In genomic region chr5:159510282-159510681, GRCh38 we compare ENCODE assay signal across 10 cellular contexts.
A peak's percentile ranks its signal among the peaks of the same experiment; 100 is the strongest.
DNase-seq lines count a peak whose midpoint lies in the region; ATAC-seq and TF ChIP-seq lines count a peak whose summit lies in the region.
"Had no signal": no experiment of that assay in that cellular context is flagged by ENCODE, and none has a peak within 500 bp of the region (broad histone marks: within the 10 kb centered on the region; RNA-seq: fewer than 3 reads in every experiment).

No MANE protein-coding gene starts in this region.

- DNase-seq in GM04503 (ENCODE audit: low read depth) (peak; percentile 71), amniotic epithelial cell (ENCODE audit: low read depth) (peak; percentile 73), right atrium auricular region (ENCODE audit: low spot score) (peak; percentile 76), retina (peak; percentile 70), OCI-LY7 (ENCODE audit: low spot score) (no peak), activated T-cell treated with anti-CD3 and anti-CD28 coated beads for 4 hours (no peak), putamen (ENCODE audit: low spot score) (no peak)
- DNase-seq: activated CD4-positive, alpha-beta T cell treated with anti-CD3 and anti-CD28 coated beads for 1 hour; NCI-H187 had no signal

- no peak overlapping the region for H3K4me3 ChIP-seq in right atrium auricular region
- no peak overlapping the region for H3K4me3 ChIP-seq in OCI-LY7 (ENCODE audit: low read depth, low read length, poor library complexity, severe bottlenecking)

- H2AFZ ChIP-seq in OCI-LY7 (ENCODE audit: low read length) = no peak overlapping the region

- H3K27ac ChIP-seq in right atrium auricular region (peak overlapping the region; percentile 80 to 85), OCI-LY7 (ENCODE audit: low read depth, low read length, poor library complexity, severe bottlenecking) (no peak overlapping the region)

- no peaks in the 10 kb centered on the region for H3K9me3 ChIP-seq in right atrium auricular region
- H3K9me3 ChIP-seq in OCI-LY7 (ENCODE audit: low read length) = no peaks in the 10 kb centered on the region

- CTCF ChIA-PET in OCI-LY7 (lab: Charles Lee; ENCODE audit: unreplicated experiment) = no interaction called here

- H3K27me3 ChIP-seq in right atrium auricular region = no peaks in the 10 kb centered on the region

- H3K36me3 ChIP-seq in right atrium auricular region (no peaks in the 10 kb centered on the region), OCI-LY7 (ENCODE audit: insufficient read depth, low read length) (no peaks in the 10 kb centered on the region)

- H3K9me2 ChIP-seq in OCI-LY7 (ENCODE audit: insufficient read depth, low read length) = no peaks in the 10 kb centered on the region

- POLR2A ChIA-PET in OCI-LY7 (lab: Charles Lee) = no interaction called here

- no peak for ATAC-seq in HG03378 (IDR thresholded peaks at IDR 0.05; ENCODE audit: unreplicated experiment)

- peaks cover 0 to 25% of the 10 kb centered on the region in 2 donors for H3K4me1 ChIP-seq in right atrium auricular region
- H3K4me1 ChIP-seq in OCI-LY7 (ENCODE audit: insufficient read depth, low read length, poor library complexity, severe bottlenecking) = no peaks in the 10 kb centered on the region

- no TSS peak for BruUV-seq in OCI-LY7 (replicated peaks; lab: Mats Ljungman, UMichigan)

- no peak overlapping the region for H3K4me2 ChIP-seq in OCI-LY7 (ENCODE audit: low read length)

- no peaks in the 10 kb centered on the region for H3K79me2 ChIP-seq in OCI-LY7 (ENCODE audit: insufficient read depth, low read depth, low read length)

- TF ChIP-seq CTCF in right atrium auricular region (IDR thresholded peaks at IDR 0.05) (no peak), OCI-LY7 (conservative IDR thresholded peaks at IDR 0.05; ENCODE audit: low read length) (no peak)

- intact Hi-C loops in OCI-LY7 (cut with micrococcal nuclease; ENCODE audit: unreplicated experiment) = no loop called here

- H4K20me1 ChIP-seq in OCI-LY7 (ENCODE audit: insufficient read depth, low read length) = no peaks in the 10 kb centered on the region

Comparison
In these comparisons a context has a peak if more than half of its experiments do, and no peak if none do; other contexts are left out.
1. DNase-seq: peak in GM04503 (single experiment), amniotic epithelial cell (single experiment), right atrium auricular region (single experiment) and retina (single experiment); none in OCI-LY7 (single experiment), activated T-cell treated with anti-CD3 and anti-CD28 coated beads for 4 hours (single experiment) and putamen (single experiment).